In genomic region chr5:107301959-107302840, GRCh38 we compare ENCODE assay signal across 25 cellular contexts.
DNase-seq lines count a peak whose midpoint lies in the region; ATAC-seq lines count a peak whose summit lies in the region.
"Had no signal": no experiment of that assay in that cellular context is flagged by ENCODE, and none has a peak within 500 bp of the region (broad histone marks: within the 10 kb centered on the region; RNA-seq: fewer than 3 reads in every experiment).

No MANE protein-coding gene starts in this region.

- no peak overlapping the region for H2BK120ac ChIP-seq in mesenchymal stem cell (ENCODE audit: low read depth, low read length)

- H2BK15ac ChIP-seq in mesenchymal stem cell (ENCODE audit: low read depth, poor library complexity, severe bottlenecking): no peak overlapping the region

- no peak overlapping the region for H4K91ac ChIP-seq in mesenchymal stem cell (ENCODE audit: low read length)

- H2AFZ ChIP-seq in mesenchymal stem cell (ENCODE audit: low read depth, low read length): no peak overlapping the region

- no peak overlapping the region for H3K23ac ChIP-seq in mesenchymal stem cell (ENCODE audit: low read length in 2 of 2)

- no peaks in the 10 kb centered on the region for H3K27me3 ChIP-seq in mesenchymal stem cell (ENCODE audit: control insufficient read depth in 1 of 2, insufficient read depth in 1 of 2, low read length in 2 of 2)
- H3K27me3 ChIP-seq: breast epithelium, heart right ventricle, transverse colon had no signal

- no peak overlapping the region for H3K18ac ChIP-seq in mesenchymal stem cell (ENCODE audit: low read depth in 1 of 2, low read length in 2 of 2)

- no peak overlapping the region for H3K4me2 ChIP-seq in mesenchymal stem cell (ENCODE audit: low read length, poor library complexity, severe bottlenecking)

- H3K4me1 ChIP-seq in mesenchymal stem cell (ENCODE audit: control insufficient read depth, insufficient read depth, low read depth, low read length): peaks cover 4% of the 10 kb centered on the region
- H3K4me1 ChIP-seq: breast epithelium, heart right ventricle, transverse colon had no signal

- H4K8ac ChIP-seq in mesenchymal stem cell (ENCODE audit: low read length): no peak overlapping the region

- no peak overlapping the region for H3K4ac ChIP-seq in mesenchymal stem cell (ENCODE audit: low read depth in 1 of 2, low read length in 2 of 2)

- H3K9me3 ChIP-seq in mesenchymal stem cell (ENCODE audit: control insufficient read depth, low read length): no peaks in the 10 kb centered on the region
- H3K9me3 ChIP-seq: breast epithelium, heart right ventricle, transverse colon had no signal

- H3K9ac ChIP-seq in mesenchymal stem cell (ENCODE audit: low read length): no peak overlapping the region

- 96% methylated on average over 6 of the region's 7 CpGs for WGBS in mesenchymal stem cell

- H3K4me3 ChIP-seq in mesenchymal stem cell (ENCODE audit: insufficient read depth in 1 of 2, low read depth in 1 of 2, low read length in 2 of 2): no peak overlapping the region
- H3K4me3 ChIP-seq: breast epithelium, heart right ventricle, transverse colon had no signal

- H2BK12ac ChIP-seq in mesenchymal stem cell (ENCODE audit: low read length in 2 of 2): no peak overlapping the region

- H3K14ac ChIP-seq in mesenchymal stem cell (ENCODE audit: low read length in 2 of 2): no peak overlapping the region

- H3K27ac ChIP-seq in mesenchymal stem cell (ENCODE audit: low read length, poor library complexity, severe bottlenecking): no peak overlapping the region
- H3K27ac ChIP-seq: breast epithelium, heart right ventricle, transverse colon had no signal

- H2BK5ac ChIP-seq in mesenchymal stem cell (ENCODE audit: low read depth, low read length, poor library complexity, severe bottlenecking): no peak overlapping the region

- ATAC-seq in GM18907 (IDR thresholded peaks at IDR 0.05; ENCODE audit: unreplicated experiment): peak; percentile 48
- ATAC-seq in HG02623 (IDR thresholded peaks at IDR 0.05; ENCODE audit: unreplicated experiment): peak; percentile 44
- ATAC-seq in HG03342 (IDR thresholded peaks at IDR 0.05; ENCODE audit: unreplicated experiment): peak; percentile 68
- no peak for ATAC-seq in HG03378 (IDR thresholded peaks at IDR 0.05; ENCODE audit: unreplicated experiment)
- no peak for ATAC-seq in GM21367 (IDR thresholded peaks at IDR 0.05; ENCODE audit: unreplicated experiment)
- no peak for ATAC-seq in HG03196 (IDR thresholded peaks at IDR 0.05; ENCODE audit: unreplicated experiment)
- ATAC-seq: activated CD8-positive, alpha-beta memory T cell treated with anti-CD3 and anti-CD28 coated beads, Interleukin-2, amount 10 ng/mL, durations not matched to agents 7 days and 5 days; heart right ventricle; left cardiac atrium; Right ventricle myocardium inferior had no signal

- no peaks in the 10 kb centered on the region for H3K36me3 ChIP-seq in mesenchymal stem cell (ENCODE audit: control insufficient read depth in 1 of 2, insufficient read depth in 2 of 2, low read depth in 1 of 2, low read length in 2 of 2)
- H3K36me3 ChIP-seq: breast epithelium, heart right ventricle, transverse colon had no signal

- DNase-seq in mesenchymal stem cell: no peak
- DNase-seq: activated CD4-positive, alpha-beta T cell treated with anti-CD3 and anti-CD28 coated beads, Interleukin-2, amount 50 U/mL, for 1 hour; activated CD8-positive, alpha-beta memory T cell treated with anti-CD3 and anti-CD28 coated beads, Interleukin-2, amount 10 ng/mL, durations not matched to agents 7 days and 5 days; activated naive CD4-positive, alpha-beta T cell treated with anti-CD3 and anti-CD28 coated beads, Interleukin-2, amount 50 U/mL, for 16 hours; amygdala; effector CD4-positive, alpha-beta T cell; erythroblast; GF-D8; H7; heart right ventricle; left cardiac atrium; NCI-H1092; NCI-H2029; NCI-H774; OCI-M1; T-helper 9 cell; transverse colon had no signal

- H2AK5ac ChIP-seq in mesenchymal stem cell (ENCODE audit: low read length, severe bottlenecking): peak overlapping the region; percentile 52

- H3K79me1 ChIP-seq in mesenchymal stem cell (replicated peaks; ENCODE audit: low read length, poor library complexity, severe bottlenecking): no peaks in the 10 kb centered on the region

Comparison
In these comparisons a context has a peak if more than half of its experiments do, and no peak if none do; other contexts are left out.
1. ATAC-seq: peak in GM18907 (single experiment), HG02623 (single experiment) and HG03342 (single experiment); none in HG03378 (single experiment), GM21367 (single experiment) and HG03196 (single experiment).